ENCODE assay signal across 26 cellular contexts in genomic region chr5:174098694-174099093, GRCh38. TPM values are rescaled to one million over a fixed set of nuclear protein-coding genes. Genes with fewer than 3 reads are reported as not detected.
"Had no signal": no experiment of that assay in that cellular context is flagged by ENCODE, and none has a peak within 500 bp of the region (broad histone marks: within the 10 kb centered on the region; RNA-seq: fewer than 3 reads in every experiment).

No MANE protein-coding gene starts in this region.

- ATAC-seq: foreskin keratinocyte, heart left ventricle, left colon, right cardiac atrium had no signal

- H3K36me3 ChIP-seq: breast epithelium, esophagus muscularis mucosa, heart left ventricle, spleen, suprapubic skin, tibial nerve had no signal

- H3K4me1 ChIP-seq: breast epithelium, esophagus muscularis mucosa, foreskin keratinocyte, heart left ventricle, spleen, suprapubic skin, tibial nerve had no signal

- H3K9me3 ChIP-seq: breast epithelium, esophagus muscularis mucosa, heart left ventricle, spleen, suprapubic skin, tibial nerve had no signal

- H3K27me3 ChIP-seq: breast epithelium, foreskin keratinocyte, tibial nerve had no signal

- FAIRE-seq: kidney had no signal

- DNase-seq: activated CD4-positive, alpha-beta memory T cell treated with anti-CD3 and anti-CD28 coated beads, Interleukin-2, amount 10 ng/mL, durations not matched to agents 7 days and 5 days; activated CD4-positive, alpha-beta T cell treated with anti-CD3 and anti-CD28 coated beads, Interleukin-2, amount 10 ng/mL, durations not matched to agents 24 days and 14 days; activated CD4-positive, CD25-positive, alpha-beta regulatory T cell treated with anti-CD3 and anti-CD28 coated beads, Interleukin-2, amount 50 U/mL, for 72 hours; activated CD8-positive, alpha-beta memory T cell treated with anti-CD3 and anti-CD28 coated beads, Interleukin-2, amount 50 U/mL, for 48 hours; activated T-cell treated with anti-CD3 and anti-CD28 coated beads, Interleukin-2, amount 50 U/mL, for 24 hours; endodermal cell; foreskin keratinocyte; heart left ventricle; hypothalamus; immature natural killer cell; kidney; left colon; mammary epithelial cell; posterior cingulate gyrus; right cardiac atrium; spleen; stimulated activated naive CD4-positive, alpha-beta T cell; T-helper 9 cell had no signal

- H3K27ac ChIP-seq: breast epithelium, esophagus muscularis mucosa, foreskin keratinocyte, heart left ventricle, spleen, suprapubic skin, tibial nerve had no signal

- H3K4me3 ChIP-seq: breast epithelium, esophagus muscularis mucosa, heart left ventricle, spleen, suprapubic skin, tibial nerve had no signal

RNA-seq across cellular contexts. Expression of gene NSG2, which starts 53.2 kb away (rescaled TPM):
- total RNA-seq: activated CD4-positive, alpha-beta memory T cell treated with anti-CD3 and anti-CD28 coated beads, Interleukin-2, amount 10 ng/mL, durations not matched to agents 7 days and 5 days; activated CD4-positive, alpha-beta T cell treated with anti-CD3 and anti-CD28 coated beads, Interleukin-2, amount 10 ng/mL, durations not matched to agents 24 days and 14 days; activated T-helper 2 cell treated with anti-CD3 and anti-CD28 coated beads, Interferon-gamma antibody, Interleukin-2, Interleukin-4, amounts not matched to agents 10 μg/mL and 5 μg/mL and 100 μg/mL, durations not matched to agents 14 hours and 24 hours and 36 hours; breast epithelium; endodermal cell; foreskin keratinocyte; kidney; mammary epithelial cell; osteoblast; suprapubic skin; tibial nerve; ureter had no signal
- polyA plus RNA-seq: foreskin keratinocyte, immature natural killer cell, liver, mammary epithelial cell, spleen had no signal
